ENCODE assay signal across 13 cellular contexts in genomic region chr1:228781161-228781771, GRCh38. TPM values are rescaled to one million over a fixed set of nuclear protein-coding genes. Genes with fewer than 3 reads are reported as not detected.
DNase-seq lines count a peak whose midpoint lies in the region; ATAC-seq and TF ChIP-seq lines count a peak whose summit lies in the region.
"Had no signal": no experiment of that assay in that cellular context is flagged by ENCODE, and none has a peak within 500 bp of the region (broad histone marks: within the 10 kb centered on the region; RNA-seq: fewer than 3 reads in every experiment).

No MANE protein-coding gene starts in this region.

- H3K27ac ChIP-seq in right atrium auricular region: no peak overlapping the region
- H3K27ac ChIP-seq: prostate gland had no signal

- no peak for TF ChIP-seq CTCF in right atrium auricular region (IDR thresholded peaks at IDR 0.05)
- TF ChIP-seq CTCF in foreskin fibroblast (IDR thresholded peaks at IDR 0.05; ENCODE audit: low read depth, low read length): no peak

- intact Hi-C loops in Right ventricle myocardium superior (cut with DNase I) (no loop called here), left colon (cut with DNase I, micrococcal nuclease) (no loop called here)

- H3K4me1 ChIP-seq in right atrium auricular region: no peaks in the 10 kb centered on the region
- H3K4me1 ChIP-seq: prostate gland had no signal

- no peaks in the 10 kb centered on the region for H3K36me3 ChIP-seq in right atrium auricular region
- H3K36me3 ChIP-seq: prostate gland had no signal

- H3K4me3 ChIP-seq in right atrium auricular region (no peak overlapping the region), foreskin fibroblast (ENCODE audit: low read depth in 1 of 2, low read length in 2 of 2) (no peak overlapping the region)
- H3K4me3 ChIP-seq: prostate gland had no signal

- ATAC-seq in Right ventricle myocardium superior (ENCODE audit: poor library complexity) (peak; percentile 87), left colon (no peak), GM21737 (IDR thresholded peaks at IDR 0.05; ENCODE audit: unreplicated experiment) (no peak), GM19467 (IDR thresholded peaks at IDR 0.05; ENCODE audit: unreplicated experiment) (no peak)

- DNase-seq in Right ventricle myocardium superior: peak; percentile 50
- DNase-seq in right atrium auricular region (ENCODE audit: low spot score): no peak
- peak; percentile 87 for DNase-seq in NCI-H524 treated with DMSO at 0.1 percent for 48 hours (lab: John Stamatoyannopoulos, UW)
- peak; percentile 18 to 53 for DNase-seq in foreskin fibroblast
- DNase-seq in left colon: no peak
- DNase-seq in AML-193 (lab: John Stamatoyannopoulos, UW): no peak
- DNase-seq: activated B cell treated with CpG ODN at 0.5 μM for 24 hours; activated naive CD4-positive, alpha-beta T cell; NCI-H446; stimulated activated CD8-positive, alpha-beta memory T cell treated with anti-CD3 and anti-CD28 coated beads, Interleukin-4, amount 100 ng/mL, for 48 hours had no signal

- H3K9me3 ChIP-seq in right atrium auricular region: no peaks in the 10 kb centered on the region
- H3K9me3 ChIP-seq: prostate gland had no signal

- no peaks in the 10 kb centered on the region for H3K27me3 ChIP-seq in right atrium auricular region

RNA-seq across cellular contexts. Expression of gene RHOU, which starts 46.0 kb away (rescaled TPM):
- 4.2 TPM for total RNA-seq in Right ventricle myocardium superior
- total RNA-seq in right atrium auricular region: 10 to 100 TPM in 1 of 2 donors, 1 to 10 TPM in 1; 6.0 to 12.2 TPM
- total RNA-seq in left colon: 10 to 100 TPM; 43.6 to 52.0 TPM

Comparison
In these comparisons a context has a peak if more than half of its experiments do, and no peak if none do; other contexts are left out.
1. DNase-seq: peak in Right ventricle myocardium superior (single experiment), NCI-H524 treated with DMSO at 0.1 percent for 48 hours (single experiment) and foreskin fibroblast (2 of 2); none in right atrium auricular region (single experiment), left colon (0 of 2) and AML-193 (0 of 2).